In genomic region chr4:185134176-185134869, GRCh38 we compare ENCODE assay signal across 9 cellular contexts. TPM values are rescaled to one million over a fixed set of nuclear protein-coding genes. Genes with fewer than 3 reads are reported as not detected.
DNase-seq lines count a peak whose midpoint lies in the region; ATAC-seq and TF ChIP-seq lines count a peak whose summit lies in the region.
"Had no signal": no experiment of that assay in that cellular context is flagged by ENCODE, and none has a peak within 500 bp of the region (broad histone marks: within the 10 kb centered on the region; RNA-seq: fewer than 3 reads in every experiment).

No MANE protein-coding gene starts in this region.

- no peaks in the 10 kb centered on the region for H3K9me3 ChIP-seq in CD8-positive, alpha-beta T cell (ENCODE audit: low read length)
- no peaks in the 10 kb centered on the region for H3K9me3 ChIP-seq in esophagus muscularis mucosa
- H3K9me3 ChIP-seq: SJCRH30 had no signal

- CTCF ChIA-PET in CD8-positive, alpha-beta T cell (lab: Charles Lee), result interaction anchor here (0.7 to 3.1 kb wide), 17 partner anchors 9 to 882 kb away, joined by 3 to 23 read pairs (median 4); partner anchors contain the start of gene SLC25A4

- no peaks in the 10 kb centered on the region for H3K4me1 ChIP-seq in CD8-positive, alpha-beta T cell (ENCODE audit: insufficient read depth, low read length)
- peaks cover 0 to 9% (median 0%) of the 10 kb centered on the region in 4 donors for H3K4me1 ChIP-seq in esophagus muscularis mucosa
- H3K4me1 ChIP-seq: SJCRH30 had no signal

- peaks cover 37% of the 10 kb centered on the region for H3K27me3 Mint-ChIP-seq in CD8-positive, alpha-beta T cell (ENCODE audit: low read depth)
- H3K27me3 Mint-ChIP-seq in natural killer cell (ENCODE audit: low read depth in 2 of 2), result peaks cover 19 to 43% of the 10 kb centered on the region in 2 donors

- H3K9me3 Mint-ChIP-seq in CD8-positive, alpha-beta T cell, result no peaks in the 10 kb centered on the region
- H3K9me3 Mint-ChIP-seq in natural killer cell, result no peaks in the 10 kb centered on the region

- H3K27ac ChIP-seq in CD8-positive, alpha-beta T cell (ENCODE audit: low read depth, low read length), result no peak overlapping the region
- no peak overlapping the region for H3K27ac ChIP-seq in esophagus muscularis mucosa (replicated peaks in 1 of 4)
- H3K27ac ChIP-seq: SJCRH30 had no signal

- H3K36me3 ChIP-seq in CD8-positive, alpha-beta T cell (ENCODE audit: insufficient read depth, low read length), result no peaks in the 10 kb centered on the region
- no peaks in the 10 kb centered on the region for H3K36me3 ChIP-seq in esophagus muscularis mucosa
- H3K36me3 ChIP-seq: SJCRH30 had no signal

- TF ChIP-seq POLR2A in esophagus muscularis mucosa (IDR thresholded peaks at IDR 0.05; ENCODE audit: low read depth), result no peak
- TF ChIP-seq POLR2A in lower leg skin (IDR thresholded peaks at IDR 0.05), result no peak

- DNase-seq in CD8-positive, alpha-beta T cell, result no peak
- DNase-seq in HuH-7.5 (ENCODE audit: low spot score) (peak; percentile 22), SK-N-DZ (ENCODE audit: low spot score) (peak; percentile 62), esophagus muscularis mucosa (ENCODE audit: extremely low spot score) (no peak), natural killer cell (no peak), posterior vena cava (ENCODE audit: low spot score) (no peak), lower leg skin (ENCODE audit: low spot score in 2 of 2) (no peak)

- H3K4me3 ChIP-seq in CD8-positive, alpha-beta T cell (ENCODE audit: low read depth, low read length), result no peak overlapping the region
- H3K4me3 ChIP-seq in esophagus muscularis mucosa, result no peak overlapping the region
- no peak overlapping the region for H3K4me3 ChIP-seq in lower leg skin (ENCODE audit: low read depth, poor library complexity, severe bottlenecking)
- H3K4me3 ChIP-seq: SJCRH30 had no signal

- intact Hi-C loops in CD8-positive, alpha-beta T cell (cut with DNase I, micrococcal nuclease), result loop anchor here (1.0 to 5.0 kb wide), 7 partner anchors 49 to 872 kb away; no protein-coding TSS in a partner anchor
- intact Hi-C loops in esophagus muscularis mucosa (cut with DNase I), result loop anchor here (1.0 kb wide), 1 partner anchor 94 kb away; no protein-coding TSS in a partner anchor
- intact Hi-C loops in natural killer cell (cut with micrococcal nuclease), result loop anchor here (1.0 to 10.0 kb wide), 2 partner anchors 95 to 390 kb away; no protein-coding TSS in a partner anchor
- intact Hi-C loops in posterior vena cava (cut with DNase I), result loop anchor here in 1 of 2 donors (5.0 kb wide), 1 partner anchor 92 kb away; no protein-coding TSS in a partner anchor
- intact Hi-C loops in lower leg skin (cut with DNase I; ENCODE audit: low total_unique reads), result no loop called here

- ATAC-seq in CD8-positive, alpha-beta T cell, result peak; percentile 87
- ATAC-seq in GM19043 (IDR thresholded peaks at IDR 0.05; ENCODE audit: low read depth, unreplicated experiment) (peak; percentile 68), natural killer cell (peak; percentile 69 to 75 (median 70))

- POLR2A ChIA-PET in CD8-positive, alpha-beta T cell (lab: Charles Lee), result interaction anchor here (0.6 to 1.1 kb wide), 2 partner anchors 9 to 1707 kb away, joined by 3 to 6 read pairs; partner anchors contain the start of gene SLC25A4

- no peaks in the 10 kb centered on the region for H3K4me1 Mint-ChIP-seq in CD8-positive, alpha-beta T cell (ENCODE audit: low read depth)
- peaks cover 0 to 3% of the 10 kb centered on the region in 2 donors for H3K4me1 Mint-ChIP-seq in natural killer cell

- peak; percentile 86 for TF ChIP-seq CTCF in CD8-positive, alpha-beta T cell (IDR thresholded peaks at IDR 0.05)
- TF ChIP-seq CTCF in esophagus muscularis mucosa (IDR thresholded peaks at IDR 0.05) (peak; percentile 69 to 77 (median 77)), natural killer cell (IDR thresholded peaks at IDR 0.05) (peak; percentile 91), lower leg skin (IDR thresholded peaks at IDR 0.05) (peak in 1 of 3 donors; percentile 45)

- WGBS in esophagus muscularis mucosa, result 40% methylated on average over 3 of the region's 3 CpGs
- 32 to 34% methylated on average over 3 of the region's 3 CpGs for WGBS in lower leg skin, 2 donors

- no peaks in the 10 kb centered on the region for H3K36me3 Mint-ChIP-seq in CD8-positive, alpha-beta T cell
- H3K36me3 Mint-ChIP-seq in natural killer cell, result no peaks in the 10 kb centered on the region

- TF ChIP-seq EP300 in esophagus muscularis mucosa (IDR thresholded peaks at IDR 0.05), result no peak

- H3K4me3 Mint-ChIP-seq in CD8-positive, alpha-beta T cell, result no peak overlapping the region
- H3K4me3 Mint-ChIP-seq in natural killer cell, result no peak overlapping the region

- H3K27me3 ChIP-seq in CD8-positive, alpha-beta T cell (ENCODE audit: insufficient read depth, low read length), result no peaks in the 10 kb centered on the region
- H3K27me3 ChIP-seq in esophagus muscularis mucosa, result no peaks in the 10 kb centered on the region
- H3K27me3 ChIP-seq: SJCRH30 had no signal

- no peak overlapping the region for H3K27ac Mint-ChIP-seq in CD8-positive, alpha-beta T cell
- H3K27ac Mint-ChIP-seq in natural killer cell, result no peak overlapping the region

RNA-seq across cellular contexts. Expression of gene SLC25A4, which starts 8.7 kb away (rescaled TPM):
- 10 to 100 TPM; 10.0 to 11.0 TPM for total RNA-seq in CD8-positive, alpha-beta T cell
- polyA plus RNA-seq in SK-N-DZ (2014; cell fraction: cytosol; rRNA removed), result 31.0 and 36.9 TPM in 2 replicates
- 34.7 and 42.4 TPM in 2 replicates for polyA plus RNA-seq in SK-N-DZ (2014; cell fraction: nucleus; rRNA removed)
- total RNA-seq in esophagus muscularis mucosa (100 to 1,000 TPM; 135 to 158 (median 140) TPM), natural killer cell (1 to 10 TPM; 5.6 to 8.2 (median 7.5) TPM), posterior vena cava (10 to 100 TPM; 61.2 to 70.4 TPM), lower leg skin (10 to 100 TPM; 10.1 to 25.6 (median 17.9) TPM)

Comparison
In these comparisons a context has a peak if more than half of its experiments do, and no peak if none do; other contexts are left out.
1. DNase-seq: peak in HuH-7.5 (single experiment) and SK-N-DZ (single experiment); none in CD8-positive, alpha-beta T cell (0 of 7), esophagus muscularis mucosa (single experiment), natural killer cell (single experiment), posterior vena cava (single experiment) and lower leg skin (0 of 2).
2. Peak in every context shown above with its lines, with median percentiles within 50 percentile points of each other: ATAC-seq.